ENCODE assay signal across 21 cellular contexts in genomic region chr16:85850344-85850880, GRCh38. TPM values are rescaled to one million over a fixed set of nuclear protein-coding genes. Genes with fewer than 3 reads are reported as not detected.
DNase-seq lines count a peak whose midpoint lies in the region; ATAC-seq, FAIRE-seq and TF ChIP-seq lines count a peak whose summit lies in the region.
"Had no signal": no experiment of that assay in that cellular context is flagged by ENCODE, and none has a peak within 500 bp of the region (broad histone marks: within the 10 kb centered on the region; RNA-seq: fewer than 3 reads in every experiment).

No MANE protein-coding gene starts in this region.

- POLR2A ChIA-PET in K562 (lab: Yijun Ruan, JAX) = interaction anchor here (1.2 kb wide), 1 partner anchor 56 kb away, joined by 5 read pairs; no protein-coding TSS in a partner anchor

- H3K9me3 Mint-ChIP-seq in stimulated activated naive CD8-positive, alpha-beta T cell treated with anti-CD3 and anti-CD28 coated beads, Interleukin-15, amount 100 ng/mL, for 72 hours = peaks cover 0 to under 1% of the 10 kb centered on the region in 2 donors

- H3K9me3 ChIP-seq in K562 (replicated peaks; ENCODE audit: control insufficient read depth, insufficient read depth, low read depth, low read length) (no peaks in the 10 kb centered on the region), right lobe of liver (no peaks in the 10 kb centered on the region), aorta (ENCODE audit: control insufficient read depth, low read length) (no peaks in the 10 kb centered on the region)

- ATAC-seq in left cardiac atrium = no peak
- peak; percentile 82 for ATAC-seq in K562
- peak; percentile 54 to 79 (median 68) for ATAC-seq in right lobe of liver
- no peak for ATAC-seq in aorta (ENCODE audit: low FRiP score)
- no peak for ATAC-seq in stimulated activated naive CD8-positive, alpha-beta T cell treated with anti-CD3 and anti-CD28 coated beads, Interleukin-15, amount 100 ng/mL, for 72 hours
- ATAC-seq: HCT116 had no signal

- TF ChIP-seq CTCF in K562 (IDR thresholded peaks at IDR 0.05 in 2 of 3, conservative IDR thresholded peaks at IDR 0.05 in 1 of 3; ENCODE audit: insufficient read depth in 2 of 3, low read depth in 1 of 3, low read length in 3 of 3) (no peak), right lobe of liver (IDR thresholded peaks at IDR 0.05) (no peak)

- intact Hi-C loops in cardiac septum (cut with DNase I) = no loop called here
- intact Hi-C loops in left cardiac atrium (cut with DNase I) = no loop called here
- intact Hi-C loops in K562 (cut with micrococcal nuclease) = no loop called here
- intact Hi-C loops in right lobe of liver (cut with DNase I) = no loop called here
- intact Hi-C loops in aorta (cut with DNase I) = no loop called here

- peaks cover 14% of the 10 kb centered on the region for H3K4me1 Mint-ChIP-seq in stimulated activated naive CD8-positive, alpha-beta T cell treated with anti-CD3 and anti-CD28 coated beads, Interleukin-15, amount 100 ng/mL, for 72 hours

- no peak for FAIRE-seq in K562 (lab: Jason Lieb, UNC)
- FAIRE-seq: A204.1 had no signal

- peak overlapping the region; percentile 80 for H3K4me2 ChIP-seq in K562 (ENCODE audit: insufficient read depth, low read length)

- H3K27ac ChIP-seq in K562 (ENCODE audit: extremely low read depth, low read depth, low read length) (no peak overlapping the region; the same call in 2 of the 3 replicates), right lobe of liver (peak overlapping the region in 2 of 3 donors; percentile 96 to 99), aorta (ENCODE audit: low read depth in 1 of 2, low read length in 2 of 2) (no peak overlapping the region)
- H3K27ac ChIP-seq: GM23248, SK-N-MC had no signal

- DNase-seq in cardiac septum (ENCODE audit: low spot score) = peak; percentile 41
- no peak for DNase-seq in left cardiac atrium
- peak in 2 of 4 experiments; percentile 44 to 74 for DNase-seq in K562 (ENCODE audit: extremely low read depth in 1 of 4, low spot score in 3 of 4)
- DNase-seq in right lobe of liver = peak; percentile 67 to 94 (median 94)
- no peak for DNase-seq in aorta
- no peak for DNase-seq in KBM-7
- no peak for DNase-seq in stimulated activated naive CD8-positive, alpha-beta T cell treated with anti-CD3 and anti-CD28 coated beads, Interleukin-15, amount 100 ng/mL, for 72 hours
- DNase-seq: DMS79 treated with DMSO at 0.1 percent for 48 hours, GM23248, KG1, NCI-H1417, NCI-H187, NCI-H2227 treated with DMSO at 0.1 percent for 48 hours, NCI-H82, SHP77 had no signal

- TF ChIP-seq RAD21 in K562 (CRISPR knock-in tag; conservative IDR thresholded peaks at IDR 0.05 in 1 of 2, IDR thresholded peaks at IDR 0.05 in 1 of 2) = no peak

- H3K36me3 ChIP-seq in K562 (ENCODE audit: control insufficient read depth, insufficient read depth, low read length) (no peaks in the 10 kb centered on the region), right lobe of liver (no peaks in the 10 kb centered on the region), aorta (ENCODE audit: control insufficient read depth in 1 of 2, insufficient read depth in 2 of 2, low read length in 1 of 2) (no peaks in the 10 kb centered on the region)

- peak overlapping the region in 1 of 2 donors; percentile 29 for H3K27ac Mint-ChIP-seq in stimulated activated naive CD8-positive, alpha-beta T cell treated with anti-CD3 and anti-CD28 coated beads, Interleukin-15, amount 100 ng/mL, for 72 hours

- BruUV-seq in K562 (replicated peaks; lab: Mats Ljungman, UMichigan) = no TSS peak

- H3K27me3 ChIP-seq in K562 (ENCODE audit: control insufficient read depth in 2 of 2, insufficient read depth in 2 of 2, low read length in 2 of 2) (peaks cover 29 to 60% of the 10 kb centered on the region in 2 experiments), right lobe of liver (no peaks in the 10 kb centered on the region), aorta (ENCODE audit: control insufficient read depth in 1 of 2, insufficient read depth in 2 of 2, low read length in 1 of 2) (no peaks in the 10 kb centered on the region)

- no peak overlapping the region for H3K9ac ChIP-seq in K562 (ENCODE audit: insufficient read depth in 1 of 2, low read depth in 2 of 2, low read length in 2 of 2)
- H3K9ac ChIP-seq: GM23248 had no signal

- no peaks in the 10 kb centered on the region for H3K79me2 ChIP-seq in K562 (ENCODE audit: control insufficient read depth, insufficient read depth, low read length)

- H4K20me1 ChIP-seq in K562 (replicated peaks; ENCODE audit: control insufficient read depth, insufficient read depth, low read length) = peaks cover 3% of the 10 kb centered on the region; the same call in 1 of the 2 replicates

- H3K9me1 ChIP-seq in K562 (ENCODE audit: control insufficient read depth, insufficient read depth, low read length) = no peaks in the 10 kb centered on the region

- no peak overlapping the region for H3K4me3 Mint-ChIP-seq in stimulated activated naive CD8-positive, alpha-beta T cell treated with anti-CD3 and anti-CD28 coated beads, Interleukin-15, amount 100 ng/mL, for 72 hours

- H3K27me3 Mint-ChIP-seq in stimulated activated naive CD8-positive, alpha-beta T cell treated with anti-CD3 and anti-CD28 coated beads, Interleukin-15, amount 100 ng/mL, for 72 hours = peaks cover 18% of the 10 kb centered on the region

- TF ChIP-seq POLR2A in K562 (conservative IDR thresholded peaks at IDR 0.05) (no peak), right lobe of liver (IDR thresholded peaks at IDR 0.05) (no peak)

- CTCF ChIA-PET in K562 (lab: Yijun Ruan, JAX; ENCODE audit: low intra/inter-chr PET ratio) = no interaction called here

- H3K4me3 ChIP-seq in K562 = no peak overlapping the region
- H3K4me3 ChIP-seq in right lobe of liver = no peak overlapping the region
- H3K4me3 ChIP-seq in aorta (ENCODE audit: low read length in 2 of 2) = no peak overlapping the region
- H3K4me3 ChIP-seq: GM23248, SK-N-MC had no signal

- H3K4me1 ChIP-seq in K562 (replicated peaks in 1 of 2; ENCODE audit: control insufficient read depth in 2 of 2, insufficient read depth in 2 of 2, low read length in 2 of 2) (peaks cover 0 to 17% of the 10 kb centered on the region in 2 experiments; a peak in 3 of 5 replicates), right lobe of liver (peaks cover 0 to 33% (median 12%) of the 10 kb centered on the region in 4 donors), aorta (ENCODE audit: control insufficient read depth in 1 of 2, insufficient read depth in 2 of 2, low read length in 2 of 2) (no peaks in the 10 kb centered on the region)

- peak; percentile 45 for TF ChIP-seq EP300 in K562 (IDR thresholded peaks at IDR 0.05; ENCODE audit: low read length)

- 0% methylated on average over 5 of the region's 5 CpGs for WGBS in K562 (ENCODE audit: insufficient coverage, low coverage, missing lambda C conversion rate)
- 40% methylated on average over 5 of the region's 5 CpGs for WGBS in right lobe of liver (ENCODE audit: insufficient coverage, low coverage, low lambda C conversion rate, missing lambda C conversion rate)
- 44 to 58% methylated on average over 5 of the region's 5 CpGs for WGBS in aorta, 2 donors

- no peak overlapping the region for H2AFZ ChIP-seq in K562 (ENCODE audit: low read depth, low read length)
- H2AFZ ChIP-seq: GM23248 had no signal

- in situ Hi-C loops in K562 (cut with MboI) = no loop called here
- in situ Hi-C loops in KBM-7 (cut with MboI; ENCODE audit: low pct_unique_long_range_greater_than_20kb, low sequenced_read_pairs) = no loop called here

RNA-seq across cellular contexts. Expression of gene IRF8, which starts 48.5 kb away (rescaled TPM):
- total RNA-seq in cardiac septum (1.6 TPM), left cardiac atrium (10 to 100 TPM in 1 of 2 donors, 1 to 10 TPM in 1; 9.2 to 15.6 TPM), K562 (2014; rRNA removed) (not detected in 2 replicates), K562 (2014; rRNA removed; fragmentation: Illumina TruSeq; extraction: Trizol) (not detected in 2 replicates), K562 (2015; rRNA removed; fragmentation: Illumina TruSeq; extraction: Trizol) (not detected in 2 replicates), K562 (2021) (0.65 and 0.98 TPM in 2 replicates), right lobe of liver (10 to 100 TPM in 5 of 6 experiments, 1 to 10 TPM in 1; 4.8 to 19.6 (median 14.6) TPM), aorta (10 to 100 TPM; 12.5 to 25.2 TPM)
- not detected in 2 replicates for total RNA-seq in K562 (2011; cell fraction: chromatin; rRNA removed; ENCODE audit: low replicate concordance)
- total RNA-seq in K562 (2011; cell fraction: nucleolus; rRNA removed) = not detected in 2 replicates
- total RNA-seq in K562 (2011; cell fraction: nucleoplasm; rRNA removed) = not detected in 2 replicates
- polyA plus RNA-seq in K562 (2011; rRNA removed) (not detected in 2 replicates), K562 (2014; fragmentation: Illumina TruSeq; extraction: Trizol) (0.07 TPM in 1 of 2 replicates, not detected in the other), K562 (2014; fragmentation: Nextera tagmentation; extraction: Ambion mirVana) (not detected), K562 (2014; rRNA removed) (0.01 and 0.03 TPM in 2 replicates), aorta (10 to 100 TPM in 1 of 2 donors, 1 to 10 TPM in 1; 3.7 to 13.3 TPM)
- not detected in 2 replicates for polyA plus RNA-seq in K562 (2011; cell fraction: cytosol; rRNA removed)
- polyA plus RNA-seq in K562 (2011; cell fraction: nucleus; rRNA removed) = not detected in 2 replicates
- polyA plus RNA-seq in K562 (2012) = not detected in 2 replicates
- not detected in 2 replicates for polyA minus RNA-seq in K562 (2011; rRNA and poly(A)+ RNA removed)
- polyA minus RNA-seq in K562 (2011; cell fraction: cytosol; rRNA and poly(A)+ RNA removed) = not detected in 2 replicates
- not detected in 2 replicates for polyA minus RNA-seq in K562 (2011; cell fraction: nucleus; rRNA and poly(A)+ RNA removed)
- total RNA-seq: G401, GM23248, RPMI7951 had no signal
- polyA plus RNA-seq: BJ had no signal

RNA-seq across cellular contexts. Expression of gene COX4I1, which starts 50.9 kb away (rescaled TPM):
- total RNA-seq in cardiac septum (1,440 TPM), left cardiac atrium (1,000 to 10,000 TPM; 1,590 to 1,597 TPM), K562 (2014; rRNA removed) (941 and 994 TPM in 2 replicates), K562 (2014; rRNA removed; fragmentation: Illumina TruSeq; extraction: Trizol) (526 and 685 TPM in 2 replicates), K562 (2015; rRNA removed; fragmentation: Illumina TruSeq; extraction: Trizol) (613 and 651 TPM in 2 replicates), K562 (2021) (827 and 832 TPM in 2 replicates), right lobe of liver (100 to 1,000 TPM; 247 to 417 (median 303) TPM), aorta (100 to 1,000 TPM; 245 to 289 TPM)
- total RNA-seq in K562 (2011; cell fraction: chromatin; rRNA removed; ENCODE audit: low replicate concordance) = 142 and 234 TPM in 2 replicates
- total RNA-seq in K562 (2011; cell fraction: nucleolus; rRNA removed) = 377 and 464 TPM in 2 replicates
- total RNA-seq in K562 (2011; cell fraction: nucleoplasm; rRNA removed) = 382 and 397 TPM in 2 replicates
- polyA plus RNA-seq in K562 (2011; rRNA removed) (1,032 and 1,039 TPM in 2 replicates), K562 (2014; fragmentation: Illumina TruSeq; extraction: Trizol) (1,040 and 1,078 TPM in 2 replicates), K562 (2014; fragmentation: Nextera tagmentation; extraction: Ambion mirVana) (1,000 to 10,000 TPM; 1,936 to 2,356 TPM), K562 (2014; rRNA removed) (1,078 and 1,164 TPM in 2 replicates), aorta (1,000 to 10,000 TPM in 1 of 2 donors, 100 to 1,000 TPM in 1; 549 to 1,007 TPM)
- 957 and 1,096 TPM in 2 replicates for polyA plus RNA-seq in K562 (2011; cell fraction: cytosol; rRNA removed)
- 594 and 697 TPM in 2 replicates for polyA plus RNA-seq in K562 (2011; cell fraction: nucleus; rRNA removed)
- 796 and 1,103 TPM in 2 replicates for polyA plus RNA-seq in K562 (2012)
- polyA minus RNA-seq in K562 (2011; rRNA and poly(A)+ RNA removed) = 533 and 536 TPM in 2 replicates
- polyA minus RNA-seq in K562 (2011; cell fraction: cytosol; rRNA and poly(A)+ RNA removed) = 193 and 209 TPM in 2 replicates
- polyA minus RNA-seq in K562 (2011; cell fraction: nucleus; rRNA and poly(A)+ RNA removed) = 68.0 and 114 TPM in 2 replicates

RNA-seq across cellular contexts. Expression of gene EMC8, which starts 51.1 kb away (rescaled TPM):
- total RNA-seq in cardiac septum (20.3 TPM), left cardiac atrium (10 to 100 TPM; 18.6 to 24.4 TPM), K562 (2014; rRNA removed) (81.8 and 86.4 TPM in 2 replicates), K562 (2014; rRNA removed; fragmentation: Illumina TruSeq; extraction: Trizol) (36.4 and 48.6 TPM in 2 replicates), K562 (2015; rRNA removed; fragmentation: Illumina TruSeq; extraction: Trizol) (49.9 and 56.4 TPM in 2 replicates), K562 (2021) (60.8 and 71.9 TPM in 2 replicates), right lobe of liver (10 to 100 TPM in 5 of 6 experiments, 1 to 10 TPM in 1; 9.2 to 22.4 (median 12.1) TPM), aorta (10 to 100 TPM; 18.7 to 19.2 TPM)
- total RNA-seq in K562 (2011; cell fraction: chromatin; rRNA removed; ENCODE audit: low replicate concordance) = 39.0 and 71.6 TPM in 2 replicates
- 55.5 and 57.1 TPM in 2 replicates for total RNA-seq in K562 (2011; cell fraction: nucleolus; rRNA removed)
- 52.4 and 64.5 TPM in 2 replicates for total RNA-seq in K562 (2011; cell fraction: nucleoplasm; rRNA removed)
- polyA plus RNA-seq in K562 (2011; rRNA removed) (45.2 and 54.7 TPM in 2 replicates), K562 (2014; fragmentation: Illumina TruSeq; extraction: Trizol) (32.7 and 39.8 TPM in 2 replicates), K562 (2014; fragmentation: Nextera tagmentation; extraction: Ambion mirVana) (10 to 100 TPM; 11.4 to 14.0 TPM), K562 (2014; rRNA removed) (61.7 and 69.1 TPM in 2 replicates), aorta (10 to 100 TPM; 14.5 to 23.0 TPM)
- 64.7 and 82.3 TPM in 2 replicates for polyA plus RNA-seq in K562 (2011; cell fraction: cytosol; rRNA removed)
- 50.0 and 69.2 TPM in 2 replicates for polyA plus RNA-seq in K562 (2011; cell fraction: nucleus; rRNA removed)
- polyA plus RNA-seq in K562 (2012) = 35.1 and 36.5 TPM in 2 replicates
- polyA minus RNA-seq in K562 (2011; rRNA and poly(A)+ RNA removed) = 35.1 and 58.8 TPM in 2 replicates
- polyA minus RNA-seq in K562 (2011; cell fraction: cytosol; rRNA and poly(A)+ RNA removed) = 45.7 and 51.0 TPM in 2 replicates
- 26.1 and 37.0 TPM in 2 replicates for polyA minus RNA-seq in K562 (2011; cell fraction: nucleus; rRNA and poly(A)+ RNA removed)

Comparison
In these comparisons a context has a peak if more than half of its experiments do, and no peak if none do; other contexts are left out.
1. DNase-seq: peak in cardiac septum (single experiment) and right lobe of liver (3 of 3); none in left cardiac atrium (single experiment), aorta (0 of 2), KBM-7 (single experiment) and stimulated activated naive CD8-positive, alpha-beta T cell treated with anti-CD3 and anti-CD28 coated beads, Interleukin-15, amount 100 ng/mL, for 72 hours (0 of 2).
2. ATAC-seq: peak in K562 (single experiment) and right lobe of liver (4 of 4); none in left cardiac atrium (0 of 2), aorta (single experiment) and stimulated activated naive CD8-positive, alpha-beta T cell treated with anti-CD3 and anti-CD28 coated beads, Interleukin-15, amount 100 ng/mL, for 72 hours (single experiment).
3. H3K27ac ChIP-seq: peak in right lobe of liver (2 of 3); none in K562 (single experiment) and aorta (0 of 2).